In the genomic region with DNA sequence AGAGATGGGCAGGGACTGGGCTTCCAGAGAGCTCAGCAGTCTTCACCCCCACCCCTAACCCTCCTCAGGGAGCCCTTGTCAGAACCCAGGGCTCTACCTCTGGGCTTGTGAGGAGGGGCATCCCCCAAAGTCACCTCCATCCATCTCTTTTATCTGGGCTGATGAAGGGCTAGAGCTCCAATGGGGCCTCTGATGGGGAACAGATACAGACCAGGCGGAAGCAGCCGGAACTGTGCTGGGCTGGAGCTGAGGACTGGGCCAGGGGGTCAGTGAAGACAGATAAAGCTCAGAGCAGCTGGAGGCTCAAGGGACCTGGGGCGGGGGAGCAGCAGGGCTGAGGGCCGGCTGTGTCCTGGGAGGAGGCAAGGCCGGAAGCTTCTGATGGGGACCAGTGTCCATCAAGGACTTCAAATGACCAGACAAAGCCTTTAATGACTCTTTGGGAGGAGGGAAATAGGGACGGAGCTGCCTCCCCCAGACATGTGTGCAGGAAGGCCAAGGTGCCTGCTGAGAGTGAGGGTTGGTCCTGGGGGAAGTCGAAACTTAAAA, we compare ENCODE assay signal across 17 cellular contexts. TPM values are rescaled to one million over a fixed set of nuclear protein-coding genes. Genes with fewer than 3 reads are reported as not detected.
DNase-seq lines count a peak whose midpoint lies in the region; ATAC-seq, FAIRE-seq and TF ChIP-seq lines count a peak whose summit lies in the region.
"Had no signal": no experiment of that assay in that cellular context is flagged by ENCODE, and none has a peak within 500 bp of the region (broad histone marks: within the 10 kb centered on the region; RNA-seq: fewer than 3 reads in every experiment).

No MANE protein-coding gene starts in this region.

- peaks cover 35 to 38% (median 37%) of the 10 kb centered on the region in 3 donors for H3K4me1 Mint-ChIP-seq in naive B cell

- peaks cover 31 to 34% (median 31%) of the 10 kb centered on the region in 3 donors for H3K27me3 Mint-ChIP-seq in naive B cell

- peaks cover 22% of the 10 kb centered on the region for H3K4me1 ChIP-seq in left ventricle myocardium inferior
- peaks cover 21 to 25% of the 10 kb centered on the region in 2 experiments for H3K4me1 ChIP-seq in K562 (replicated peaks in 1 of 2; ENCODE audit: control insufficient read depth in 2 of 2, insufficient read depth in 2 of 2, low read length in 2 of 2)
- H3K4me1 ChIP-seq in upper lobe of left lung: peaks cover 8 to 15% (median 11%) of the 10 kb centered on the region in 4 donors

- H3K4me2 ChIP-seq in K562 (ENCODE audit: insufficient read depth, low read length): no peak overlapping the region
- H3K4me2 ChIP-seq: GM23338 had no signal

- no peaks in the 10 kb centered on the region for H3K9me3 Mint-ChIP-seq in naive B cell
- H3K9me3 Mint-ChIP-seq: GM23338 had no signal

- H3K4me3 ChIP-seq in left ventricle myocardium inferior (no peak overlapping the region), K562 (no peak overlapping the region), upper lobe of left lung (no peak overlapping the region)
- H3K4me3 ChIP-seq: GM23338 had no signal

- H3K27me3 ChIP-seq in left ventricle myocardium inferior (ENCODE audit: low read depth) (peaks cover 62% of the 10 kb centered on the region), K562 (ENCODE audit: control insufficient read depth in 2 of 2, insufficient read depth in 2 of 2, low read length in 2 of 2) (peaks cover 0 to 7% of the 10 kb centered on the region in 2 experiments; a peak in 3 of 5 replicates), upper lobe of left lung (peaks cover 0 to 4% (median under 1%) of the 10 kb centered on the region in 4 donors)

- TF ChIP-seq POLR2A in K562 (conservative IDR thresholded peaks at IDR 0.05): no peak
- no peak for TF ChIP-seq POLR2A in upper lobe of left lung (IDR thresholded peaks at IDR 0.05)

- H3K9me3 ChIP-seq in left ventricle myocardium inferior (replicated peaks) (no peaks in the 10 kb centered on the region), K562 (replicated peaks; ENCODE audit: control insufficient read depth, insufficient read depth, low read depth, low read length) (no peaks in the 10 kb centered on the region), upper lobe of left lung (no peaks in the 10 kb centered on the region)

- TF ChIP-seq CTCF in left ventricle myocardium inferior (IDR thresholded peaks at IDR 0.05; ENCODE audit: borderline replicate concordance) (no peak), K562 (IDR thresholded peaks at IDR 0.05 in 2 of 3, conservative IDR thresholded peaks at IDR 0.05 in 1 of 3; ENCODE audit: insufficient read depth in 2 of 3, low read depth in 1 of 3, low read length in 3 of 3) (no peak), upper lobe of left lung (IDR thresholded peaks at IDR 0.05) (no peak)

- intact Hi-C loops in left ventricle myocardium inferior (cut with micrococcal nuclease) (no loop called here), left cardiac atrium (cut with DNase I) (no loop called here), K562 (cut with micrococcal nuclease) (no loop called here)

- H4K20me1 ChIP-seq in K562 (replicated peaks; ENCODE audit: control insufficient read depth, insufficient read depth, low read length): no peaks in the 10 kb centered on the region

- CTCF ChIA-PET in K562 (lab: Yijun Ruan, JAX; ENCODE audit: low intra/inter-chr PET ratio): no interaction called here

- no peaks in the 10 kb centered on the region for H3K79me2 ChIP-seq in K562 (ENCODE audit: control insufficient read depth, insufficient read depth, low read length)

- in situ Hi-C loops in K562 (cut with MboI): no loop called here

- FAIRE-seq in K562 (lab: Jason Lieb, UNC) (peak; percentile 80), urothelium cell line (lab: Jason Lieb, UNC) (no peak)
- FAIRE-seq: A204.1 had no signal

- H3K27ac ChIP-seq in left ventricle myocardium inferior (replicated peaks) (peak overlapping the region; percentile 21), K562 (ENCODE audit: extremely low read depth, low read depth, low read length) (no peak overlapping the region), upper lobe of left lung (peak overlapping the region; percentile 2 to 49 (median 36))

- H3K9ac ChIP-seq in K562 (ENCODE audit: insufficient read depth in 1 of 2, low read depth in 2 of 2, low read length in 2 of 2): peak overlapping the region in 1 of 2 experiments; percentile 58; a peak in 1 of 4 replicates

- H3K36me3 ChIP-seq in left ventricle myocardium inferior (no peaks in the 10 kb centered on the region), K562 (ENCODE audit: control insufficient read depth, insufficient read depth, low read length) (no peaks in the 10 kb centered on the region), upper lobe of left lung (no peaks in the 10 kb centered on the region)

- DNase-seq in left ventricle myocardium inferior (no peak), left cardiac atrium (no peak), K562 (ENCODE audit: extremely low read depth in 1 of 4, low spot score in 3 of 4) (peak in 3 of 4 experiments; percentile 26 to 80 (median 75)), naive B cell (no peak), upper lobe of left lung (peak in 1 of 2 donors; percentile 52), urothelium cell line (ENCODE audit: low spot score) (no peak), NCI-H2171 (lab: John Stamatoyannopoulos, UW) (no peak)
- DNase-seq in activated naive CD4-positive, alpha-beta T cell treated with Interleukin-2 at 50 U/mL for 16 hours: no peak
- DNase-seq: Calu3; CD4-positive, CD25-positive, alpha-beta regulatory T cell; DMS79; NCI-H1436; NCI-H2029 treated with DMSO at 0.1 percent for 48 hours; NCI-H524 had no signal

- ATAC-seq in left cardiac atrium (no peak), K562 (peak; percentile 78), naive B cell (ENCODE audit: low read depth in 2 of 2) (no peak), upper lobe of left lung (ENCODE audit: low FRiP score in 2 of 2) (no peak)
- ATAC-seq: GM23338 had no signal

- no peak for TF ChIP-seq EP300 in K562 (IDR thresholded peaks at IDR 0.05; ENCODE audit: low read length)
- no peak for TF ChIP-seq EP300 in upper lobe of left lung (IDR thresholded peaks at IDR 0.05)

- H2AFZ ChIP-seq in K562 (ENCODE audit: low read depth, low read length): peak overlapping the region; percentile 62; the same call in 1 of the 2 replicates
- H2AFZ ChIP-seq: GM23338 had no signal

- WGBS in K562 (ENCODE audit: insufficient coverage, low coverage, missing lambda C conversion rate): 0% methylated on average over 2 of the region's 7 CpGs
- 63 to 67% methylated on average over 5 to 7 of the region's 7 CpGs for WGBS in upper lobe of left lung, 2 donors

- BruUV-seq in K562 (replicated peaks; lab: Mats Ljungman, UMichigan): no TSS peak

- TF ChIP-seq RAD21 in K562 (CRISPR knock-in tag; conservative IDR thresholded peaks at IDR 0.05 in 1 of 2, IDR thresholded peaks at IDR 0.05 in 1 of 2): no peak

- peak overlapping the region in 4 of 8 donors; percentile 30 to 79 (median 66) for H3K4me3 Mint-ChIP-seq in naive B cell
- H3K4me3 Mint-ChIP-seq: GM23338 had no signal

- H3K36me3 Mint-ChIP-seq in naive B cell: no peaks in the 10 kb centered on the region

- H3K9me1 ChIP-seq in K562 (ENCODE audit: control insufficient read depth, insufficient read depth, low read length): no peaks in the 10 kb centered on the region

- peak overlapping the region; percentile 31 to 88 (median 66) for H3K27ac Mint-ChIP-seq in naive B cell
- H3K27ac Mint-ChIP-seq: GM23338 had no signal

- POLR2A ChIA-PET in K562 (lab: Yijun Ruan, JAX): interaction anchor here (0.6 to 1.2 kb wide), 3 partner anchors 10 to 15 kb away, joined by 3 to 7 read pairs (median 3); a partner anchor contains a TSS

RNA-seq across cellular contexts. Expression of a gene that starts 10.2 kb away (rescaled TPM):
- total RNA-seq in left ventricle myocardium inferior (5.1 TPM), left cardiac atrium (1 to 10 TPM; 7.1 to 7.2 TPM), K562 (2014; rRNA removed) (7.5 and 9.7 TPM in 2 replicates), K562 (2014; rRNA removed; fragmentation: Illumina TruSeq; extraction: Trizol) (2.4 and 2.7 TPM in 2 replicates), K562 (2015; rRNA removed; fragmentation: Illumina TruSeq; extraction: Trizol) (7.8 and 8.5 TPM in 2 replicates), K562 (2021) (8.6 and 9.1 TPM in 2 replicates), upper lobe of left lung (10 to 100 TPM in 3 of 6 donors, 1 to 10 TPM in 3; 3.8 to 11.9 (median 9.8) TPM)
- 4.6 and 10.2 TPM in 2 replicates for total RNA-seq in K562 (2011; cell fraction: chromatin; rRNA removed; ENCODE audit: low replicate concordance)
- total RNA-seq in K562 (2011; cell fraction: nucleolus; rRNA removed): 12.9 and 13.0 TPM in 2 replicates
- total RNA-seq in K562 (2011; cell fraction: nucleoplasm; rRNA removed): 7.4 and 7.9 TPM in 2 replicates
- polyA plus RNA-seq in K562 (2011; rRNA removed) (4.9 and 5.7 TPM in 2 replicates), K562 (2014; fragmentation: Illumina TruSeq; extraction: Trizol) (2.8 and 5.2 TPM in 2 replicates), K562 (2014; fragmentation: Nextera tagmentation; extraction: Ambion mirVana) (under 1 TPM; 0.15 to 0.31 TPM), K562 (2014; rRNA removed) (8.9 and 10.0 TPM in 2 replicates), naive B cell (ENCODE audit: low read depth in 6 of 6) (not detected)
- polyA plus RNA-seq in K562 (2011; cell fraction: cytosol; rRNA removed): 6.7 and 10.6 TPM in 2 replicates
- 15.5 and 16.6 TPM in 2 replicates for polyA plus RNA-seq in K562 (2011; cell fraction: nucleus; rRNA removed)
- polyA plus RNA-seq in K562 (2012): 8.5 and 11.1 TPM in 2 replicates
- polyA minus RNA-seq in K562 (2011; rRNA and poly(A)+ RNA removed): 3.4 and 4.8 TPM in 2 replicates
- polyA minus RNA-seq in K562 (2011; cell fraction: cytosol; rRNA and poly(A)+ RNA removed): 3.4 and 3.6 TPM in 2 replicates
- polyA minus RNA-seq in K562 (2011; cell fraction: nucleus; rRNA and poly(A)+ RNA removed): 14.4 and 25.2 TPM in 2 replicates
- total RNA-seq: CD4-positive, CD25-positive, alpha-beta regulatory T cell had no signal

RNA-seq across cellular contexts. Expression of a gene that starts 40.9 kb away (rescaled TPM):
- 13.4 TPM for total RNA-seq in left ventricle myocardium inferior
- total RNA-seq in left cardiac atrium: 10 to 100 TPM; 22.8 to 28.9 TPM
- 6.0 and 9.2 TPM in 2 replicates for total RNA-seq in K562 (2011; cell fraction: chromatin; rRNA removed; ENCODE audit: low replicate concordance)
- 3.8 and 5.2 TPM in 2 replicates for total RNA-seq in K562 (2011; cell fraction: nucleolus; rRNA removed)
- 3.7 and 5.1 TPM in 2 replicates for total RNA-seq in K562 (2011; cell fraction: nucleoplasm; rRNA removed)
- 1.00 and 2.2 TPM in 2 replicates for total RNA-seq in K562 (2014; rRNA removed)
- 0.64 and 0.69 TPM in 2 replicates for total RNA-seq in K562 (2014; rRNA removed; fragmentation: Illumina TruSeq; extraction: Trizol)
- 0.58 and 0.68 TPM in 2 replicates for total RNA-seq in K562 (2015; rRNA removed; fragmentation: Illumina TruSeq; extraction: Trizol)
- 1.4 and 1.8 TPM in 2 replicates for total RNA-seq in K562 (2021)
- 4.6 and 8.1 TPM in 2 replicates for polyA plus RNA-seq in K562 (2011; rRNA removed)
- 5.6 and 7.0 TPM in 2 replicates for polyA plus RNA-seq in K562 (2011; cell fraction: cytosol; rRNA removed)
- polyA plus RNA-seq in K562 (2011; cell fraction: nucleus; rRNA removed): 15.8 and 21.0 TPM in 2 replicates
- 1.6 and 3.3 TPM in 2 replicates for polyA plus RNA-seq in K562 (2012)
- polyA plus RNA-seq in K562 (2014; fragmentation: Illumina TruSeq; extraction: Trizol): 1.5 and 1.6 TPM in 2 replicates
- polyA plus RNA-seq in K562 (2014; fragmentation: Nextera tagmentation; extraction: Ambion mirVana): under 1 TPM; 0.24 to 0.31 TPM
- polyA plus RNA-seq in K562 (2014; rRNA removed): 0.86 and 0.96 TPM in 2 replicates
- polyA minus RNA-seq in K562 (2011; rRNA and poly(A)+ RNA removed): 5.0 and 5.6 TPM in 2 replicates
- polyA minus RNA-seq in K562 (2011; cell fraction: cytosol; rRNA and poly(A)+ RNA removed): 2.5 and 5.0 TPM in 2 replicates
- polyA minus RNA-seq in K562 (2011; cell fraction: nucleus; rRNA and poly(A)+ RNA removed): 3.4 and 5.2 TPM in 2 replicates
- 1 to 10 TPM; 3.5 to 6.4 (median 4.8) TPM for polyA plus RNA-seq in naive B cell (ENCODE audit: low read depth in 6 of 6)
- 100 to 1,000 TPM in 3 of 6 donors, 10 to 100 TPM in 3; 59.6 to 360 (median 100) TPM for total RNA-seq in upper lobe of left lung

RNA-seq across cellular contexts. Expression of a gene that starts 41.0 kb away (rescaled TPM):
- total RNA-seq in left ventricle myocardium inferior (0.27 TPM), left cardiac atrium (under 1 TPM; 0.44 to 0.50 TPM), K562 (2014; rRNA removed) (0.16 and 0.23 TPM in 2 replicates), K562 (2014; rRNA removed; fragmentation: Illumina TruSeq; extraction: Trizol) (0.04 TPM in 1 of 2 replicates, not detected in the other), K562 (2015; rRNA removed; fragmentation: Illumina TruSeq; extraction: Trizol) (0.04 and 0.07 TPM in 2 replicates), K562 (2021) (0.09 and 0.29 TPM in 2 replicates), upper lobe of left lung (1 to 10 TPM in 5 of 6 donors, under 1 TPM in 1; 0.39 to 2.4 (median 1.7) TPM)
- total RNA-seq in K562 (2011; cell fraction: chromatin; rRNA removed; ENCODE audit: low replicate concordance): 0.69 TPM in 1 of 2 replicates, not detected in the other
- total RNA-seq in K562 (2011; cell fraction: nucleolus; rRNA removed): 0.79 and 0.83 TPM in 2 replicates
- 0.44 and 0.46 TPM in 2 replicates for total RNA-seq in K562 (2011; cell fraction: nucleoplasm; rRNA removed)
- polyA plus RNA-seq in K562 (2011; rRNA removed) (0.24 and 0.28 TPM in 2 replicates), K562 (2014; fragmentation: Illumina TruSeq; extraction: Trizol) (0.04 TPM in 1 of 2 replicates, not detected in the other), K562 (2014; fragmentation: Nextera tagmentation; extraction: Ambion mirVana) (not detected), K562 (2014; rRNA removed) (0.04 and 0.07 TPM in 2 replicates), naive B cell (ENCODE audit: low read depth in 6 of 6) (under 1 TPM in 2 of 6 donors, not detected in 4; 0.23 to 0.87 TPM)
- 0.15 and 0.57 TPM in 2 replicates for polyA plus RNA-seq in K562 (2011; cell fraction: cytosol; rRNA removed)
- polyA plus RNA-seq in K562 (2011; cell fraction: nucleus; rRNA removed): 0.62 and 0.97 TPM in 2 replicates
- 0.09 and 0.54 TPM in 2 replicates for polyA plus RNA-seq in K562 (2012)
- 0.14 TPM in 1 of 2 replicates, not detected in the other for polyA minus RNA-seq in K562 (2011; rRNA and poly(A)+ RNA removed)
- polyA minus RNA-seq in K562 (2011; cell fraction: cytosol; rRNA and poly(A)+ RNA removed): 0.38 TPM in 1 of 2 replicates, not detected in the other
- polyA minus RNA-seq in K562 (2011; cell fraction: nucleus; rRNA and poly(A)+ RNA removed): 0.44 and 0.67 TPM in 2 replicates

RNA-seq across cellular contexts. Expression of a gene that starts 59.1 kb away (rescaled TPM):
- total RNA-seq in left ventricle myocardium inferior (not detected), left cardiac atrium (under 1 TPM in 1 of 2 donors, not detected in 1; 0.21 TPM), K562 (2014; rRNA removed) (0.18 and 1.0 TPM in 2 replicates), K562 (2014; rRNA removed; fragmentation: Illumina TruSeq; extraction: Trizol) (0.07 and 0.13 TPM in 2 replicates), K562 (2015; rRNA removed; fragmentation: Illumina TruSeq; extraction: Trizol) (0.11 and 0.15 TPM in 2 replicates), K562 (2021) (0.33 and 0.47 TPM in 2 replicates), upper lobe of left lung (not detected)
- 0.23 and 0.76 TPM in 2 replicates for total RNA-seq in K562 (2011; cell fraction: chromatin; rRNA removed; ENCODE audit: low replicate concordance)
- 0.79 and 1.5 TPM in 2 replicates for total RNA-seq in K562 (2011; cell fraction: nucleolus; rRNA removed)
- total RNA-seq in K562 (2011; cell fraction: nucleoplasm; rRNA removed): 0.38 and 1.2 TPM in 2 replicates
- polyA plus RNA-seq in K562 (2011; rRNA removed) (3.3 and 12.0 TPM in 2 replicates), K562 (2014; fragmentation: Illumina TruSeq; extraction: Trizol) (0.21 and 0.22 TPM in 2 replicates), K562 (2014; fragmentation: Nextera tagmentation; extraction: Ambion mirVana) (under 1 TPM in 1 of 2 experiments, not detected in 1; 0.03 TPM), K562 (2014; rRNA removed) (0.24 and 0.45 TPM in 2 replicates), naive B cell (ENCODE audit: low read depth in 6 of 6) (not detected)
- polyA plus RNA-seq in K562 (2011; cell fraction: cytosol; rRNA removed): 8.7 and 11.8 TPM in 2 replicates
- 10.7 and 22.6 TPM in 2 replicates for polyA plus RNA-seq in K562 (2011; cell fraction: nucleus; rRNA removed)
- 0.14 and 0.16 TPM in 2 replicates for polyA plus RNA-seq in K562 (2012)
- polyA minus RNA-seq in K562 (2011; rRNA and poly(A)+ RNA removed): 4.8 and 6.2 TPM in 2 replicates
- polyA minus RNA-seq in K562 (2011; cell fraction: cytosol; rRNA and poly(A)+ RNA removed): 2.8 and 7.5 TPM in 2 replicates
- polyA minus RNA-seq in K562 (2011; cell fraction: nucleus; rRNA and poly(A)+ RNA removed): 3.2 and 9.1 TPM in 2 replicates
- total RNA-seq: Calu3; CD4-positive, CD25-positive, alpha-beta regulatory T cell; GM23338; LHCN-M2 had no signal
- polyA plus RNA-seq: CD4-positive, CD25-positive, alpha-beta regulatory T cell; GM23338 had no signal

Comparison
In these comparisons a context has a peak if more than half of its experiments do, and no peak if none do; other contexts are left out.
1. DNase-seq: peak in K562 (3 of 4); none in left ventricle myocardium inferior (single experiment), left cardiac atrium (single experiment), naive B cell (single experiment), urothelium cell line (single experiment), NCI-H2171 (single experiment) and activated naive CD4-positive, alpha-beta T cell treated with Interleukin-2 at 50 U/mL for 16 hours (single experiment).